21 cellular contexts compared by ENCODE assay signal in genomic region chr2:22450831-22451230, GRCh38.
DNase-seq lines count a peak whose midpoint lies in the region; TF ChIP-seq lines count a peak whose summit lies in the region.
"Had no signal": no experiment of that assay in that cellular context is flagged by ENCODE, and none has a peak within 500 bp of the region (broad histone marks: within the 10 kb centered on the region; RNA-seq: fewer than 3 reads in every experiment).

No MANE protein-coding gene starts in this region.

- POLR2A ChIA-PET in MCF 10A (lab: Yijun Ruan, JAX): no interaction called here

- no peaks in the 10 kb centered on the region for H3K36me3 Mint-ChIP-seq in MCF 10A (ENCODE audit: insufficient read depth, unreplicated experiment)
- peaks cover 3% of the 10 kb centered on the region for H3K36me3 Mint-ChIP-seq in neural crest cell (ENCODE audit: low read depth)
- H3K36me3 Mint-ChIP-seq in mesothelial cell of epicardium: peaks cover 2% of the 10 kb centered on the region
- no peaks in the 10 kb centered on the region for H3K36me3 Mint-ChIP-seq in HFFc6 (ENCODE audit: low read depth)
- H3K36me3 Mint-ChIP-seq: memory B cell; natural killer cell treated with Interleukin-12 subunit alpha and Interleukin-12 subunit beta and Interleukin-15 and Interleukin-18, amount 100 ng/mL, for 72 hours had no signal

- TF ChIP-seq CTCF in breast epithelium (IDR thresholded peaks at IDR 0.05) (no peak), MCF 10A (IDR thresholded peaks at IDR 0.05; ENCODE audit: unreplicated experiment) (no peak), neural crest cell (conservative IDR thresholded peaks at IDR 0.05) (no peak), mesothelial cell of epicardium (IDR thresholded peaks at IDR 0.05; ENCODE audit: unreplicated experiment) (no peak), HFFc6 (IDR thresholded peaks at IDR 0.05) (no peak)

- H3K4me1 ChIP-seq in breast epithelium: no peaks in the 10 kb centered on the region

- H3K4me3 Mint-ChIP-seq in MCF 10A (ENCODE audit: unreplicated experiment) (no peak overlapping the region), neural crest cell (no peak overlapping the region), mesothelial cell of epicardium (no peak overlapping the region), HFFc6 (no peak overlapping the region)
- H3K4me3 Mint-ChIP-seq: memory B cell; natural killer cell treated with Interleukin-12 subunit alpha and Interleukin-12 subunit beta and Interleukin-15 and Interleukin-18, amount 100 ng/mL, for 72 hours; T-helper 1 cell treated with Interleukin-12 subunit alpha and Interleukin-12 subunit beta and Interleukin-4 antibody, amounts not matched to agents 30 μg/mL and 1 μg/mL, for 36 hours had no signal

- peaks cover 7% of the 10 kb centered on the region for H3K9me3 Mint-ChIP-seq in MCF 10A (ENCODE audit: unreplicated experiment)
- H3K9me3 Mint-ChIP-seq in neural crest cell: peaks cover 6% of the 10 kb centered on the region
- peaks cover 9% of the 10 kb centered on the region for H3K9me3 Mint-ChIP-seq in mesothelial cell of epicardium
- H3K9me3 Mint-ChIP-seq in HFFc6: peaks cover 13% of the 10 kb centered on the region; the same call in 1 of the 2 replicates

- no peak overlapping the region for H3K27ac ChIP-seq in breast epithelium
- H3K27ac ChIP-seq: VCaP had no signal

- H3K4me1 Mint-ChIP-seq in MCF 10A (ENCODE audit: insufficient read depth, unreplicated experiment) (no peaks in the 10 kb centered on the region), neural crest cell (peaks cover 17% of the 10 kb centered on the region), mesothelial cell of epicardium (peaks cover 28% of the 10 kb centered on the region), HFFc6 (ENCODE audit: low read depth) (no peaks in the 10 kb centered on the region)
- H3K4me1 Mint-ChIP-seq: memory B cell had no signal

- H3K27me3 Mint-ChIP-seq in MCF 10A (ENCODE audit: insufficient read depth, unreplicated experiment) (no peaks in the 10 kb centered on the region), neural crest cell (ENCODE audit: low read depth) (no peaks in the 10 kb centered on the region), mesothelial cell of epicardium (ENCODE audit: low read depth) (no peaks in the 10 kb centered on the region), HFFc6 (ENCODE audit: insufficient read depth) (no peaks in the 10 kb centered on the region)
- H3K27me3 Mint-ChIP-seq: memory B cell; natural killer cell treated with Interleukin-12 subunit alpha and Interleukin-12 subunit beta and Interleukin-15 and Interleukin-18, amount 100 ng/mL, for 72 hours had no signal

- no TSS peak for BruUV-seq in MCF 10A (replicated peaks; lab: Mats Ljungman, UMichigan)

- H3K27ac Mint-ChIP-seq in MCF 10A (ENCODE audit: low read depth, unreplicated experiment) (no peak overlapping the region), neural crest cell (ENCODE audit: unreplicated experiment) (peak overlapping the region; percentile 91), mesothelial cell of epicardium (no peak overlapping the region), HFFc6 (no peak overlapping the region)
- H3K27ac Mint-ChIP-seq: memory B cell; natural killer cell treated with Interleukin-12 subunit alpha and Interleukin-12 subunit beta and Interleukin-15 and Interleukin-18, amount 100 ng/mL, for 72 hours; T-helper 1 cell treated with Interleukin-12 subunit alpha and Interleukin-12 subunit beta and Interleukin-4 antibody, amounts not matched to agents 30 μg/mL and 1 μg/mL, for 36 hours had no signal

- intact Hi-C loops in breast epithelium (cut with DNase I; ENCODE audit: low total_unique reads) (no loop called here), MCF 10A (cut with micrococcal nuclease) (no loop called here)

- TF ChIP-seq POLR2A in breast epithelium (IDR thresholded peaks at IDR 0.05): no peak

- no peaks in the 10 kb centered on the region for H3K27me3 ChIP-seq in breast epithelium
- H3K27me3 ChIP-seq: tibial nerve had no signal

- H3K4me3 ChIP-seq in breast epithelium: no peak overlapping the region
- H3K4me3 ChIP-seq: tibial nerve had no signal

- H3K9me3 ChIP-seq in breast epithelium: peaks cover 0 to 10% of the 10 kb centered on the region in 2 donors

- no peaks in the 10 kb centered on the region for H3K36me3 ChIP-seq in breast epithelium
- H3K36me3 ChIP-seq: tibial nerve had no signal

- DNase-seq in breast epithelium (ENCODE audit: low spot score in 2 of 2) (peak; percentile 22 to 53), MCF 10A (ENCODE audit: unreplicated experiment) (no peak), amygdala (lab: John Stamatoyannopoulos, UW) (peak in 50 of 56 donors; percentile 1 to 79 (median 30)), neural crest cell (ENCODE audit: low read depth, low spot score) (no peak), mesothelial cell of epicardium (ENCODE audit: low spot score in 2 of 2, unreplicated experiment in 2 of 2) (no peak), GM19238 (ENCODE audit: insufficient read length, low spot score) (no peak), HFFc6 (no peak)
- DNase-seq in activated CD8-positive, alpha-beta memory T cell treated with anti-CD3 and anti-CD28 coated beads for 24 hours: no peak
- DNase-seq: activated CD4-positive, alpha-beta T cell treated with anti-CD3 and anti-CD28 coated beads, Interleukin-2, amount 50 U/mL, for 4 hours; activated naive CD4-positive, alpha-beta T cell; activated T-cell treated with anti-CD3 and anti-CD28 coated beads for 4 hours; aorta; DMS79 treated with DMSO at 0.1 percent for 48 hours; GOT3; NCI-H2029 treated with DMSO at 0.1 percent for 48 hours; stimulated activated CD4-positive, alpha-beta T cell treated with anti-CD3 and anti-CD28 coated beads, Interleukin-12 subunit alpha, Interleukin-12 subunit beta, amount 100 ng/mL, for 4 hours had no signal

- CTCF ChIA-PET in MCF 10A (lab: Yijun Ruan, JAX): no interaction called here

Comparison
In these comparisons a context has a peak if more than half of its experiments do, and no peak if none do; other contexts are left out.
1. DNase-seq: peak in breast epithelium (2 of 2) and amygdala (50 of 56); none in MCF 10A (single experiment), neural crest cell (single experiment), mesothelial cell of epicardium (0 of 2), GM19238 (single experiment), HFFc6 (single experiment) and activated CD8-positive, alpha-beta memory T cell treated with anti-CD3 and anti-CD28 coated beads for 24 hours (single experiment).